Comparison of ENCODE assay signal across 23 cellular contexts in the genomic region with DNA sequence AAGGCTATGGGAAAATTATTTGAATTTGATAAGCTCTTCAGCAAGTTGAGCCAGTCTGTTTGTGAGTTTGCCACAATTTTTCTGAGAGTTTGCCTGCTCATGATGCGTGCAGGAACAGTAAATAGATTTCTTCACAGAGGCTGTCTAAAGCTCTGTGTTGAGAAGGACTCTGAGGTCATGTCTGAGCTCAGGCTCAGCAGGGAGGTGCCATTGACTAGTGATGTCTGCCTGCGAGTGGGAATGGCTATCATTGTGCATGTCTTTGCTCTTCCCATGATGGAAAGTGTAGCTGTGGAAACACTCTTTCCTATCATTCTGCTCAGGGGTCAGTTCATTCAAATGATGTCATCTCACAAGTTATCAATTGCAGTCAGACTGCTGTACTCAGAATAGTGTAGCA.
"Had no signal": no experiment of that assay in that cellular context is flagged by ENCODE, and none has a peak within 500 bp of the region (broad histone marks: within the 10 kb centered on the region; RNA-seq: fewer than 3 reads in every experiment).

No MANE protein-coding gene starts in this region.

- FAIRE-seq: keratinocyte had no signal

- H3K27me3 ChIP-seq: gastrocnemius medialis, right atrium auricular region, sigmoid colon, stomach, thyroid gland had no signal

- DNase-seq: dorsolateral prefrontal cortex; effector CD4-positive, alpha-beta T cell; foreskin fibroblast; gastrocnemius medialis; head of caudate nucleus; left ventricle myocardium superior; lower lobe of right lung; naive thymus-derived CD8-positive, alpha-beta T cell; nephron progenitor cell; nucleus accumbens; sigmoid colon; stimulated activated CD4-positive, alpha-beta T cell treated with anti-CD3 and anti-CD28 coated beads, Interleukin-2, amount 100 ng/mL, for 24 hours; stimulated activated CD4-positive, alpha-beta T cell treated with anti-CD3 and anti-CD28 coated beads, Interleukin-4, amount 100 ng/mL, for 24 hours; stimulated activated naive CD4-positive, alpha-beta T cell treated with Interleukin-2 at 50 U/mL for 16 hours; stomach; thyroid gland had no signal

- H3K4me1 ChIP-seq: gastrocnemius medialis, lower lobe of right lung, prostate gland, right atrium auricular region, sigmoid colon had no signal

- H3K36me3 Mint-ChIP-seq: stimulated activated effector memory CD8-positive, alpha-beta T cell treated with anti-CD3 and anti-CD28 coated beads, Interleukin-12 subunit alpha, Interleukin-12 subunit beta, amount 100 ng/mL, for 72 hours had no signal

- H3K9me3 ChIP-seq: gastrocnemius medialis, prostate gland, thyroid gland had no signal

- H3K36me3 ChIP-seq: gastrocnemius medialis, lower lobe of right lung, prostate gland, right atrium auricular region, sigmoid colon, stomach, thyroid gland had no signal

- H3K4me3 ChIP-seq: dorsolateral prefrontal cortex, gastrocnemius medialis, lower lobe of right lung, prostate gland, right atrium auricular region, sigmoid colon, stomach, thyroid gland had no signal

- H3K4me3 Mint-ChIP-seq: naive thymus-derived CD8-positive, alpha-beta T cell; nephron progenitor cell; stimulated activated effector memory CD8-positive, alpha-beta T cell treated with anti-CD3 and anti-CD28 coated beads, Interleukin-12 subunit alpha, Interleukin-12 subunit beta, amount 100 ng/mL, for 72 hours; type B pancreatic cell had no signal

- ATAC-seq: esophagus mucosa; gastrocnemius medialis; left ventricle myocardium superior; lower lobe of right lung; naive thymus-derived CD8-positive, alpha-beta T cell; stimulated activated effector memory CD8-positive, alpha-beta T cell treated with anti-CD3 and anti-CD28 coated beads, Interleukin-12 subunit alpha, Interleukin-12 subunit beta, amount 100 ng/mL, for 72 hours had no signal

- H3K27ac ChIP-seq: dorsolateral prefrontal cortex, epithelial cell of prostate, gastrocnemius medialis, lower lobe of right lung, prostate gland, right atrium auricular region, sigmoid colon, stomach, thyroid gland had no signal

- H3K27ac Mint-ChIP-seq: naive thymus-derived CD8-positive, alpha-beta T cell; nephron progenitor cell; stimulated activated effector memory CD8-positive, alpha-beta T cell treated with anti-CD3 and anti-CD28 coated beads, Interleukin-12 subunit alpha, Interleukin-12 subunit beta, amount 100 ng/mL, for 72 hours; type B pancreatic cell had no signal

- H3K4me1 Mint-ChIP-seq: naive thymus-derived CD8-positive, alpha-beta T cell; stimulated activated effector memory CD8-positive, alpha-beta T cell treated with anti-CD3 and anti-CD28 coated beads, Interleukin-12 subunit alpha, Interleukin-12 subunit beta, amount 100 ng/mL, for 72 hours had no signal
